8 cellular contexts compared by ENCODE assay signal in genomic region chr3:12556723-12557471, GRCh38.
A peak's percentile ranks its signal among the peaks of the same experiment; 100 is the strongest.
DNase-seq lines count a peak whose midpoint lies in the region; ATAC-seq and TF ChIP-seq lines count a peak whose summit lies in the region.

TSS of gene MKRN2 (plus strand) at chr3:12557087. CDS start at chr3:12557151, 64 bp downstream.

- peak within 1 kb of the TSS; percentile 93 for H3K4me3 ChIP-seq in AG04449 (ENCODE audit: low read depth, low read length)

- POLR2A ChIA-PET in AG04449 (lab: Yijun Ruan, JAX) = interaction anchor here (1.4 kb wide), 1 partner anchor 42 kb away, joined by 3 read pairs; no protein-coding TSS in a partner anchor

- ATAC-seq in GM18861 (IDR thresholded peaks at IDR 0.05; ENCODE audit: unreplicated experiment) = peak; percentile 72
- ATAC-seq in HG03095 (IDR thresholded peaks at IDR 0.05; ENCODE audit: unreplicated experiment) = peak; percentile 59

- DNase-seq in AG04449 (ENCODE audit: low read depth, low spot score) (peak; percentile 16), NCI-H345 (lab: John Stamatoyannopoulos, UW) (peak; percentile 82), islet precursor cell (peak; percentile 93)
- peak; percentile 73 for DNase-seq in activated CD4-positive, CD25-positive, alpha-beta regulatory T cell treated with anti-CD3 and anti-CD28 coated beads, Interleukin-2, amount 50 U/mL, for 16 hours (ENCODE audit: low read depth, low spot score)
- DNase-seq in central memory CD4-positive, alpha-beta T cell = peak; percentile 79
- peak; percentile 79 to 83 (median 80) for DNase-seq in stimulated activated CD4-positive, alpha-beta T cell treated with anti-CD3 and anti-CD28 coated beads, Interleukin-12 subunit alpha, Interleukin-12 subunit beta, amount 100 ng/mL, for 48 hours (ENCODE audit: low read depth in 2 of 3, low spot score in 1 of 3)

- CTCF ChIA-PET in AG04449 (lab: Yijun Ruan, JAX) = no interaction called here

- TF ChIP-seq CTCF in AG04449 (IDR thresholded peaks at IDR 0.05; ENCODE audit: insufficient read depth, low read length, missing control alignments) = no peak

Comparison
In these comparisons a context has a peak if more than half of its experiments do, and no peak if none do; other contexts are left out.
1. Peak in every context shown above with its lines: DNase-seq, ATAC-seq and H3K4me3 ChIP-seq.
2. DNase-seq: peak in every context shown above with its lines; median percentile 93 in islet precursor cell; 82 in NCI-H345; 80 in stimulated activated CD4-positive, alpha-beta T cell treated with anti-CD3 and anti-CD28 coated beads, Interleukin-12 subunit alpha, Interleukin-12 subunit beta, amount 100 ng/mL, for 48 hours; 79 in central memory CD4-positive, alpha-beta T cell; 73 in activated CD4-positive, CD25-positive, alpha-beta regulatory T cell treated with anti-CD3 and anti-CD28 coated beads, Interleukin-2, amount 50 U/mL, for 16 hours; 16 in AG04449.